ENCODE assay signal across 8 cellular contexts in the genomic region with DNA sequence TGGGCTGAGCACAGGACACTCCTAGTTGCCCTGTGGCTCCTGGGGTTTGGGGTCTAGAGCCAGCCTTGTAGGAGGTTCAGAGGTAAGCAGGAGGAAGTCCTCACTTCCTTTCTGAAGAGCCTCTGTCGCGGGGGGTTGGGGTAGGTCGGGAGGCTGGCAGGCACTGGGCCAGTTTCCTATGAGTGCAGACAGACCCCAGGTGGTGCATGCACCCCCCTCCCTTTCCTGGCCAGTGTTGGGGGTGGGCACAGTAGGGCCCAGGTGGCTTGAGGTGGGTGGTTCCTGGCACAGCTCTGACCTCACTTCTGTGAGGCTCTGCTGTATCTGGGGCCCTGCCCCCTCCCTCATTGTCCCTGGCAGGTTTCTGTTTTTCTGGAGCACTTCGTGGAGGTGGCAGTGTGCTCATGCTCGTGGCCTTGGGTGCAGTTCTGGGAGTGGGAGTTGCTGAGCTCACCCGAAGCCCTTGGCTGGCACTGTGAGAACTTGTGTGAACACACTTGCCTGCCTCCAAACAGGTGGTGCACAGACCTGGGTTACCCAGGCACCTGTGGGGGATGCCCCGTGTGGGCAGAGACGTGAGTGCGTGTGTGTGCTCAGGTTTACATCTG. TPM values are rescaled to one million over a fixed set of nuclear protein-coding genes. Genes with fewer than 3 reads are reported as not detected.
DNase-seq lines count a peak whose midpoint lies in the region; ATAC-seq and TF ChIP-seq lines count a peak whose summit lies in the region.

No MANE protein-coding gene starts in this region.

- 0 out of 2 replicates have a peak, but pooled peaks have one; percentile 51 for TF ChIP-seq POLR2A in Raji (IDR thresholded peaks at IDR 0.05; ENCODE audit: insufficient read depth, low read depth, low read length)

- no peak for TF ChIP-seq CTCF in Calu3 (IDR thresholded peaks at IDR 0.05; ENCODE audit: unreplicated experiment)

- CTCF ChIA-PET in Calu3 (lab: Charles Lee) = no interaction called here

- H3K36me3 Mint-ChIP-seq in stimulated activated memory B cell treated with anti-CD40 and anti-IgM and Interleukin-4, amounts not matched to agents 10 μg/mL and 1 μg/mL and 100 μg/mL, for 72 hours = no peaks in the 10 kb centered on the region
- peaks cover 12% of the 10 kb centered on the region for H3K36me3 Mint-ChIP-seq in Calu3 (ENCODE audit: insufficient read depth, unreplicated experiment)

- peak overlapping the region; percentile 73 for H3K4me3 Mint-ChIP-seq in stimulated activated memory B cell treated with anti-CD40 and anti-IgM and Interleukin-4, amounts not matched to agents 10 μg/mL and 1 μg/mL and 100 μg/mL, for 72 hours
- H3K4me3 Mint-ChIP-seq in Calu3 (ENCODE audit: low read depth, unreplicated experiment) = no peak overlapping the region

- H3K27me3 Mint-ChIP-seq in stimulated activated memory B cell treated with anti-CD40 and anti-IgM and Interleukin-4, amounts not matched to agents 10 μg/mL and 1 μg/mL and 100 μg/mL, for 72 hours = no peaks in the 10 kb centered on the region
- peaks cover 51% of the 10 kb centered on the region for H3K27me3 Mint-ChIP-seq in Calu3 (ENCODE audit: unreplicated experiment)

- no TSS peak for BruUV-seq in Calu3 (replicated peaks; lab: Mats Ljungman, UMichigan)

- H3K9me3 Mint-ChIP-seq in stimulated activated memory B cell treated with anti-CD40 and anti-IgM and Interleukin-4, amounts not matched to agents 10 μg/mL and 1 μg/mL and 100 μg/mL, for 72 hours = no peaks in the 10 kb centered on the region
- H3K9me3 Mint-ChIP-seq in Calu3 (ENCODE audit: low read depth, unreplicated experiment) = no peaks in the 10 kb centered on the region

- ATAC-seq in stimulated activated memory B cell treated with anti-CD40 and anti-IgM and Interleukin-4, amounts not matched to agents 10 μg/mL and 1 μg/mL and 100 μg/mL, for 72 hours = peak; percentile 62
- ATAC-seq in HG03521 (IDR thresholded peaks at IDR 0.05; ENCODE audit: unreplicated experiment) (no peak), GM19452 (IDR thresholded peaks at IDR 0.05; ENCODE audit: unreplicated experiment) (no peak)

- peak; percentile 33 for DNase-seq in NCI-H2171 treated with DMSO at 0.1 percent for 48 hours (lab: John Stamatoyannopoulos, UW)
- DNase-seq in NCI-H2171 (lab: John Stamatoyannopoulos, UW) = no peak
- peak; percentile 46 for DNase-seq in ecto neural progenitor cell (ENCODE audit: low spot score)
- DNase-seq in Calu3 = no peak

- intact Hi-C loops in Calu3 (cut with micrococcal nuclease; ENCODE audit: unreplicated experiment) = no loop called here

- peaks cover 58% of the 10 kb centered on the region for H3K4me1 Mint-ChIP-seq in stimulated activated memory B cell treated with anti-CD40 and anti-IgM and Interleukin-4, amounts not matched to agents 10 μg/mL and 1 μg/mL and 100 μg/mL, for 72 hours
- peaks cover 23% of the 10 kb centered on the region for H3K4me1 Mint-ChIP-seq in Calu3 (ENCODE audit: low read depth, unreplicated experiment)

- peak overlapping the region; percentile 75 for H3K27ac Mint-ChIP-seq in stimulated activated memory B cell treated with anti-CD40 and anti-IgM and Interleukin-4, amounts not matched to agents 10 μg/mL and 1 μg/mL and 100 μg/mL, for 72 hours
- no peak overlapping the region for H3K27ac Mint-ChIP-seq in Calu3 (ENCODE audit: unreplicated experiment)

RNA-seq across cellular contexts. Expression of gene PALD1, which starts 1.8 kb away (rescaled TPM):
- total RNA-seq in Calu3 (2022) = 0.38 and 1.5 TPM in 2 replicates

RNA-seq across cellular contexts. Expression of gene NODAL, which starts 38.9 kb away (rescaled TPM):
- total RNA-seq in Calu3 (2022) = not detected in 2 replicates

Comparison
In these comparisons a context has a peak if more than half of its experiments do, and no peak if none do; other contexts are left out.
1. DNase-seq: peak in NCI-H2171 treated with DMSO at 0.1 percent for 48 hours (single experiment) and ecto neural progenitor cell (single experiment); none in NCI-H2171 (single experiment) and Calu3 (single experiment).